Comparison of ENCODE assay signal across 22 cellular contexts in the genomic region with DNA sequence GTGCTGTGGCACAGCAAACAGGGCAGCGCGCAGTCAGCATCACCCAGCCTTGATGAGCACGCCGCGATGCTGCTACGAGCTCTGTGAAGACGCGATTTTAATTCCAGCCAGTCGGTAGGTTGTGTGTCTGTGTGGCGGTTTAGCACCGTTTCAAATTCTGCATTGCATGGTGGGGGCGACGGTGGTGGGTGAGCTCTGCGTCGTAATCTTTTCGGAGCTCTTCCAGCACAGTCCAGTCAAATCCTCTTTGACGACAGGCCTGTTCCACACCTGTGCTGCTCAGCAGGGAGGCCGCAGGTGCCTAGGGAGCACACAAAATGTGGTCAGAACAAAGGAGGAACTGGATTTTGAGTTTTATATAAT. TPM values are rescaled to one million over a fixed set of nuclear protein-coding genes. Genes with fewer than 3 reads are reported as not detected.
"Had no signal": no experiment of that assay in that cellular context is flagged by ENCODE, and none has a peak within 500 bp of the region (broad histone marks: within the 10 kb centered on the region; RNA-seq: fewer than 3 reads in every experiment).

No MANE protein-coding gene starts in this region.

- H3K4me1 ChIP-seq: heart right ventricle, stomach, testis, upper lobe of right lung had no signal

- H3K4me3 ChIP-seq: heart right ventricle, mucosa of descending colon, ovary, smooth muscle cell, stomach, testis had no signal

- ATAC-seq: activated CD8-positive, alpha-beta memory T cell treated with anti-CD3 and anti-CD28 coated beads, Interleukin-2, amount 10 ng/mL, durations not matched to agents 7 days and 5 days; heart right ventricle; mucosa of descending colon had no signal

- H3K9me3 ChIP-seq: esophagus squamous epithelium, heart right ventricle, mucosa of descending colon, ovary, stomach, testis, upper lobe of right lung had no signal

- H3K27me3 ChIP-seq: ovary, testis, upper lobe of right lung had no signal

- H3K36me3 ChIP-seq: esophagus squamous epithelium, heart right ventricle, ovary, stomach, upper lobe of right lung had no signal

- H3K4me2 ChIP-seq: smooth muscle cell had no signal

- DNase-seq: activated B cell treated with CpG ODN at 0.5 μM for 24 hours; activated CD4-positive, alpha-beta memory T cell treated with anti-CD3 and anti-CD28 coated beads for 36 hours; activated CD4-positive, alpha-beta T cell treated with anti-CD3 and anti-CD28 coated beads for 4 hours; activated CD8-positive, alpha-beta memory T cell treated with anti-CD3 and anti-CD28 coated beads, Interleukin-2, amount 10 ng/mL, durations not matched to agents 7 days and 5 days; cerebellar nuclear complex; effector CD8-positive, alpha-beta T cell; esophagus squamous epithelium; heart right ventricle; kidney glomerular epithelial cell; left ventricle myocardium superior; mucosa of descending colon; naive B cell; ovary; stimulated activated CD4-positive, alpha-beta T cell treated with anti-CD3 and anti-CD28 coated beads, Interleukin-4, amount 100 ng/mL, for 1 hour; stomach; testis had no signal

- H3K27ac ChIP-seq: esophagus squamous epithelium, heart right ventricle, ovary, stomach, testis, upper lobe of right lung had no signal

RNA-seq across cellular contexts. Expression of gene ALLC, which starts 8.6 kb away (rescaled TPM):
- total RNA-seq: activated B cell treated with CpG ODN at 0.5 μM for 24 hours; activated CD4-positive, alpha-beta memory T cell treated with anti-CD3 and anti-CD28 coated beads for 36 hours; activated CD8-positive, alpha-beta memory T cell treated with anti-CD3 and anti-CD28 coated beads, Interleukin-2, amount 10 ng/mL, durations not matched to agents 7 days and 5 days; bronchial epithelial cell; endothelial cell of umbilical vein; esophagus squamous epithelium; heart right ventricle; left ventricle myocardium superior; mucosa of descending colon; neural crest cell; pulmonary artery endothelial cell; smooth muscle cell; stomach; upper lobe of right lung had no signal
- polyA plus RNA-seq: endothelial cell of umbilical vein, smooth muscle cell, stomach had no signal

RNA-seq across cellular contexts. Expression of gene DCDC2C, which starts 36.8 kb away (rescaled TPM):
- total RNA-seq: activated B cell treated with CpG ODN at 0.5 μM for 24 hours; activated CD4-positive, alpha-beta memory T cell treated with anti-CD3 and anti-CD28 coated beads for 36 hours; activated CD8-positive, alpha-beta memory T cell treated with anti-CD3 and anti-CD28 coated beads, Interleukin-2, amount 10 ng/mL, durations not matched to agents 7 days and 5 days; bronchial epithelial cell; endothelial cell of umbilical vein; esophagus squamous epithelium; left ventricle myocardium superior; neural crest cell; pulmonary artery endothelial cell; smooth muscle cell; stomach; upper lobe of right lung had no signal
- polyA plus RNA-seq: endothelial cell of umbilical vein, heart right ventricle, smooth muscle cell, stomach had no signal
